Comparison of ENCODE assay signal across 8 cellular contexts in the genomic region with DNA sequence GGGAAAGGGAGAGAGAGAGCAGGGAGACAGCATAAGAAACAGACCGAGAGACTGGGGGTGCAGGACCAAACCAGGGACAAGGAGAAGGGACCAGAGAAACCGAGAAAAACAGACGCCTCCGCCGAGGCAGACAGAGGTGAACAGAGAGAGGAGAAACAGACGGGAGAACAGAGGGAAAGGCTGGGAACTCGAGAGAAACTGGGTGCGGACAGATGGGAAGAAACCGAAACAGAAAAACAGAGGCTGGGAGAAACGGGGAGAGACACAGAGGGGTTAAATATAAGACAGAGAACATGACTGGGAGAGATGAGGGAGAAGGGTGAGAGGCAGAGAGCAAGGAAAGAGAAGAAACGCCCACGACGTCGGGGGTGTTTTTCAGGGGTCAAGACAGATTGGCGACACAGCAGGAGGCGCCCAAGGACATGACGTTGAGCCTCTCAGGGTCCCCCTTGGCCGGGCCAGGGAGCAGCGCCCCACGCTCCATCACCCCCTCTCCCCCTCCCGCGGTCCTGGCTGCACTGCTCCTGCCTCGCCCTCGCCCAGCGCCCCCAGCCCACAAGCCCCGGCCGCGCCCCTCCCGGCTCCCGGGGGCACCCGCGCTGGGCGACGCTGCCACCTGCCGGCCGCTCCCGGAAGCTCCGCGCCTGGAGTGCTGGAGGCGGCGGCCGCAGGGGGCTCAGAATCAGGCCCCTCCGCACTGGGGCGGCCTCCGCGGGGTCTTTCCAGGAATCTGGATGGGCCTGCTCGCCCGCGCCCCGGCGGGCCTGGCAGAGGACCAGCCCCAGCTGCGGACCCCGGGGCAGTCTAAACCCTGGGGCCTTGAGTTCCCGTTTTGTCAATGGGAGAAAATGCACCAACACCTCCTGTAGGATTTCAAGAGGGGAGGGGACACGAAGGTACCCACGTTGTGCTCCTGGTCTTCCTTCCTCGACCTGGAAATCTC. TPM values are rescaled to one million over a fixed set of nuclear protein-coding genes. Genes with fewer than 3 reads are reported as not detected.
DNase-seq lines count a peak whose midpoint lies in the region; ATAC-seq and TF ChIP-seq lines count a peak whose summit lies in the region.

No MANE protein-coding gene starts in this region.

- H3K4me1 ChIP-seq in Karpas-422 (ENCODE audit: low read length): no peaks in the 10 kb centered on the region
- H3K4me1 ChIP-seq in left lung: peaks cover 9 to 51% of the 10 kb centered on the region in 2 donors

- TF ChIP-seq CTCF in chondrocyte (IDR thresholded peaks at IDR 0.05) (peak; percentile 100), left lung (IDR thresholded peaks at IDR 0.05) (peak; percentile 85 to 93)

- no peaks in the 10 kb centered on the region for H4K20me1 ChIP-seq in Karpas-422 (ENCODE audit: insufficient read depth, low read depth, low read length)

- no peak overlapping the region for H3K4me3 ChIP-seq in Karpas-422 (ENCODE audit: low read length)
- H3K4me3 ChIP-seq in left lung: peak overlapping the region; percentile 47 to 60

- H3K9me3 ChIP-seq in Karpas-422 (ENCODE audit: low read length): no peaks in the 10 kb centered on the region
- no peaks in the 10 kb centered on the region for H3K9me3 ChIP-seq in left lung

- intact Hi-C loops in left lung (cut with DNase I): no loop called here

- no peaks in the 10 kb centered on the region for H3K36me3 Mint-ChIP-seq in chondrocyte (ENCODE audit: low read depth)

- no peak overlapping the region for H2AFZ ChIP-seq in Karpas-422 (ENCODE audit: low read length)

- H3K79me2 ChIP-seq in Karpas-422 (ENCODE audit: low read length): no peaks in the 10 kb centered on the region

- H3K4me2 ChIP-seq in Karpas-422 (ENCODE audit: low read depth, low read length, poor library complexity, severe bottlenecking): no peak overlapping the region

- ATAC-seq in left lung: peak; percentile 64
- no peak for ATAC-seq in HG03378 (IDR thresholded peaks at IDR 0.05; ENCODE audit: unreplicated experiment)

- peak overlapping the region; percentile 98 for H3K27ac Mint-ChIP-seq in chondrocyte (ENCODE audit: unreplicated experiment)

- H3K36me3 ChIP-seq in Karpas-422 (ENCODE audit: insufficient read depth, low read length): no peaks in the 10 kb centered on the region
- H3K36me3 ChIP-seq in left lung: no peaks in the 10 kb centered on the region

- H3K27ac ChIP-seq in Karpas-422 (ENCODE audit: low read length) (no peak overlapping the region), left lung (peak overlapping the region; percentile 62 to 73)

- H3K9ac ChIP-seq in Karpas-422 (ENCODE audit: low read length): no peak overlapping the region

- no peaks in the 10 kb centered on the region for H3K9me3 Mint-ChIP-seq in chondrocyte (ENCODE audit: low read depth)

- DNase-seq in D341Med (ENCODE audit: low spot score) (peak; percentile 97), Karpas-422 (peak; percentile 64), chondrocyte (ENCODE audit: low spot score) (peak; percentile 94), left lung (peak; percentile 56 to 92), NCI-H446 treated with DMSO at 0.1 percent for 48 hours (lab: John Stamatoyannopoulos, UW) (no peak)
- DNase-seq in activated CD4-positive, CD25-positive, alpha-beta regulatory T cell treated with anti-CD3 and anti-CD28 coated beads, Interleukin-2, amount 50 U/mL, for 72 hours: peak; percentile 69
- DNase-seq in stimulated activated CD4-positive, alpha-beta T cell treated with anti-CD3 and anti-CD28 coated beads, Interleukin-4, amount 100 ng/mL, for 4 hours: peak; percentile 17 to 54

- no peaks in the 10 kb centered on the region for H3K9me2 ChIP-seq in Karpas-422 (replicated peaks; ENCODE audit: insufficient read depth, low read length)

- no peaks in the 10 kb centered on the region for H3K27me3 ChIP-seq in Karpas-422 (ENCODE audit: low read length)
- H3K27me3 ChIP-seq in left lung: peaks cover 0 to 40% of the 10 kb centered on the region in 2 donors

- H3K4me3 Mint-ChIP-seq in chondrocyte (ENCODE audit: unreplicated experiment): peak overlapping the region; percentile 79

- no peaks in the 10 kb centered on the region for H3K27me3 Mint-ChIP-seq in chondrocyte (ENCODE audit: low read depth)

- H3K4me1 Mint-ChIP-seq in chondrocyte (ENCODE audit: low read depth): peaks cover 76% of the 10 kb centered on the region

RNA-seq across cellular contexts. Expression of a gene that starts 1.3 kb away (rescaled TPM):
- total RNA-seq in Karpas-422 (2014; rRNA removed; shearing (Covaris generic); ENCODE audit: low replicate concordance): not detected in 2 replicates
- 1.6 to 1.7 TPM (median 1.7 TPM) in 3 replicates for total RNA-seq in chondrocyte
- 10 to 100 TPM in 1 of 2 donors, 1 to 10 TPM in 1; 4.4 to 10.7 TPM for total RNA-seq in left lung
